ENCODE assay signal across 19 cellular contexts in the genomic region with DNA sequence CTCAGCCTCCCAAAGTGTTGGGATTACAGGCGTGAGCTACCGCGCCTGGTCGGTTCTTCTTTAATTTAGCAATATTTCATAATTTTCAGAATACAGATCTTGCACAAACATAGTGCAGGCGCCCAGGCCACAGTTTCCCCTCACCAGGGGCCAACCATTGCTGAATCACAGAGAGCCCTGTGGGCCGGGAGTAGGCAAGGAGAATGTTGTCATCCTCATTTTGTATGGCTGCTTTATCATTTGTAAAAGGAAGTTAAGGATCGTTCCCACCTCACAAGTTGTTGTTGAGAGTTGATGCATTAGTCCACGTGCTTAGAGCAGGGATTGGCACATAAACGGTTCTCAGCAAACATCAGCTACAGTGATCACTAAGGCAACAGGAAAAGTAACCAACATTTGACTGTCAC. TPM values are rescaled to one million over a fixed set of nuclear protein-coding genes. Genes with fewer than 3 reads are reported as not detected.
DNase-seq lines count a peak whose midpoint lies in the region; ATAC-seq and TF ChIP-seq lines count a peak whose summit lies in the region.
"Had no signal": no experiment of that assay in that cellular context is flagged by ENCODE, and none has a peak within 500 bp of the region (broad histone marks: within the 10 kb centered on the region; RNA-seq: fewer than 3 reads in every experiment).

No MANE protein-coding gene starts in this region.

- no peak for TF ChIP-seq CTCF in fibroblast of pulmonary artery (IDR thresholded peaks at IDR 0.05; ENCODE audit: low read length, missing control alignments)

- H3K36me3 Mint-ChIP-seq in natural killer cell treated with Interleukin-12 subunit alpha and Interleukin-12 subunit beta and Interleukin-15 and Interleukin-18, amount 100 ng/mL, for 72 hours = no peaks in the 10 kb centered on the region
- H3K36me3 Mint-ChIP-seq: naive B cell had no signal

- H3K4me3 Mint-ChIP-seq in natural killer cell treated with Interleukin-12 subunit alpha and Interleukin-12 subunit beta and Interleukin-15 and Interleukin-18, amount 100 ng/mL, for 72 hours = peak overlapping the region; percentile 45
- H3K4me3 Mint-ChIP-seq: central memory CD8-positive, alpha-beta T cell; naive B cell had no signal

- H3K4me3 ChIP-seq in fibroblast of pulmonary artery (replicated peaks; ENCODE audit: low read depth, low read length) = no peak overlapping the region
- no peak overlapping the region for H3K4me3 ChIP-seq in effector memory CD4-positive, alpha-beta T cell (ENCODE audit: insufficient read depth, low read depth, low read length, poor library complexity, severe bottlenecking)
- H3K4me3 ChIP-seq: adrenal gland had no signal

- no peaks in the 10 kb centered on the region for H3K9me3 Mint-ChIP-seq in natural killer cell treated with Interleukin-12 subunit alpha and Interleukin-12 subunit beta and Interleukin-15 and Interleukin-18, amount 100 ng/mL, for 72 hours
- H3K9me3 Mint-ChIP-seq: activated T-helper 2 cell treated with anti-CD3 and anti-CD28 coated beads, Interferon-gamma antibody, Interleukin-2, Interleukin-4, amounts not matched to agents 10 μg/mL and 5 μg/mL and 100 μg/mL, durations not matched to agents 14 hours and 24 hours and 36 hours; central memory CD8-positive, alpha-beta T cell; naive B cell had no signal

- no peaks in the 10 kb centered on the region for H3K4me1 ChIP-seq in effector memory CD4-positive, alpha-beta T cell (ENCODE audit: control insufficient read depth, insufficient read depth, low read length, poor library complexity, severe bottlenecking)
- H3K4me1 ChIP-seq: adrenal gland had no signal

- no peaks in the 10 kb centered on the region for H3K27me3 ChIP-seq in effector memory CD4-positive, alpha-beta T cell (replicated peaks; ENCODE audit: control insufficient read depth, insufficient read depth, low read length, poor library complexity, severe bottlenecking)
- H3K27me3 ChIP-seq: adrenal gland had no signal

- no peaks in the 10 kb centered on the region for H3K36me3 ChIP-seq in effector memory CD4-positive, alpha-beta T cell (ENCODE audit: control insufficient read depth, insufficient read depth, low read length)
- H3K36me3 ChIP-seq: adrenal gland had no signal

- H3K9me3 ChIP-seq in effector memory CD4-positive, alpha-beta T cell (ENCODE audit: control insufficient read depth, low read length) = no peaks in the 10 kb centered on the region
- H3K9me3 ChIP-seq: adrenal gland had no signal

- no peak overlapping the region for H3K27ac ChIP-seq in effector memory CD4-positive, alpha-beta T cell (ENCODE audit: insufficient read depth, low read length, poor library complexity, severe bottlenecking)
- H3K27ac ChIP-seq: WERI-Rb-1 had no signal

- H3K27ac Mint-ChIP-seq in natural killer cell treated with Interleukin-12 subunit alpha and Interleukin-12 subunit beta and Interleukin-15 and Interleukin-18, amount 100 ng/mL, for 72 hours = peak overlapping the region in 1 of 2 donors; percentile 66
- H3K27ac Mint-ChIP-seq: activated T-helper 2 cell treated with anti-CD3 and anti-CD28 coated beads, Interferon-gamma antibody, Interleukin-2, Interleukin-4, amounts not matched to agents 10 μg/mL and 5 μg/mL and 100 μg/mL, durations not matched to agents 14 hours and 24 hours and 36 hours; naive B cell had no signal

- DNase-seq in GF-D8 (lab: John Stamatoyannopoulos, UW) (peak; percentile 83), NOMO-1 treated with DMSO at 0.1 percent for 48 hours (lab: John Stamatoyannopoulos, UW; ENCODE audit: unreplicated experiment) (peak; percentile 98), fibroblast of pulmonary artery (ENCODE audit: low read depth) (peak; percentile 29), retina (no peak), NCI-H2227 treated with DMSO at 0.1 percent for 48 hours (lab: John Stamatoyannopoulos, UW) (no peak)
- DNase-seq in natural killer cell treated with Interleukin-12 subunit alpha and Interleukin-12 subunit beta and Interleukin-15 and Interleukin-18, amount 100 ng/mL, for 72 hours (ENCODE audit: low spot score) = no peak
- no peak for DNase-seq in effector memory CD4-positive, alpha-beta T cell
- DNase-seq in activated CD4-positive, alpha-beta T cell treated with anti-CD3 and anti-CD28 coated beads for 4 hours = no peak
- DNase-seq: COR-L47, left colon, naive B cell, NCI-H146, NCI-H510A, WERI-Rb-1 had no signal

- H3K27me3 Mint-ChIP-seq in natural killer cell treated with Interleukin-12 subunit alpha and Interleukin-12 subunit beta and Interleukin-15 and Interleukin-18, amount 100 ng/mL, for 72 hours = peaks cover 6 to 13% of the 10 kb centered on the region in 2 donors

- peaks cover 10 to 17% of the 10 kb centered on the region in 2 donors for H3K4me1 Mint-ChIP-seq in natural killer cell treated with Interleukin-12 subunit alpha and Interleukin-12 subunit beta and Interleukin-15 and Interleukin-18, amount 100 ng/mL, for 72 hours (ENCODE audit: low read depth in 2 of 2)

- peak; percentile 68 to 74 for ATAC-seq in natural killer cell treated with Interleukin-12 subunit alpha and Interleukin-12 subunit beta and Interleukin-15 and Interleukin-18, amount 100 ng/mL, for 72 hours

RNA-seq across cellular contexts. Expression of gene MEIS3, which starts 30.2 kb away (rescaled TPM):
- total RNA-seq in natural killer cell treated with Interleukin-12 subunit alpha and Interleukin-12 subunit beta and Interleukin-15 and Interleukin-18, amount 100 ng/mL, for 72 hours = not detected

RNA-seq across cellular contexts. Expression of gene DHX34, which starts 40.0 kb away (rescaled TPM):
- 10 to 100 TPM; 17.7 to 43.9 TPM for total RNA-seq in natural killer cell treated with Interleukin-12 subunit alpha and Interleukin-12 subunit beta and Interleukin-15 and Interleukin-18, amount 100 ng/mL, for 72 hours

RNA-seq across cellular contexts. Expression of gene C5AR2, which starts 57.2 kb away (rescaled TPM):
- total RNA-seq in natural killer cell treated with Interleukin-12 subunit alpha and Interleukin-12 subunit beta and Interleukin-15 and Interleukin-18, amount 100 ng/mL, for 72 hours = 1 to 10 TPM in 1 of 2 donors, under 1 TPM in 1; 0.19 to 2.6 TPM
- total RNA-seq: activated T-helper 2 cell treated with anti-CD3 and anti-CD28 coated beads, Interferon-gamma antibody, Interleukin-2, Interleukin-4, amounts not matched to agents 10 μg/mL and 5 μg/mL and 100 μg/mL, durations not matched to agents 14 hours and 24 hours and 36 hours; G401; LHCN-M2 had no signal

Comparison
In these comparisons a context has a peak if more than half of its experiments do, and no peak if none do; other contexts are left out.
1. DNase-seq: peak in GF-D8 (single experiment), NOMO-1 treated with DMSO at 0.1 percent for 48 hours (single experiment) and fibroblast of pulmonary artery (single experiment); none in natural killer cell treated with Interleukin-12 subunit alpha and Interleukin-12 subunit beta and Interleukin-15 and Interleukin-18, amount 100 ng/mL, for 72 hours (single experiment), effector memory CD4-positive, alpha-beta T cell (0 of 3), retina (single experiment), activated CD4-positive, alpha-beta T cell treated with anti-CD3 and anti-CD28 coated beads for 4 hours (0 of 2) and NCI-H2227 treated with DMSO at 0.1 percent for 48 hours (single experiment).